In genomic region chr2:181318504-181319280, GRCh38 we compare ENCODE assay signal across 18 cellular contexts.
"Had no signal": no experiment of that assay in that cellular context is flagged by ENCODE, and none has a peak within 500 bp of the region (broad histone marks: within the 10 kb centered on the region; RNA-seq: fewer than 3 reads in every experiment).

No MANE protein-coding gene starts in this region.

- H3K36me3 ChIP-seq: esophagus muscularis mucosa, gastrocnemius medialis, heart right ventricle, ovary, right atrium auricular region, sigmoid colon had no signal

- DNase-seq: effector memory CD8-positive, alpha-beta T cell; gastrocnemius medialis; heart right ventricle; hypothalamus; kidney glomerular epithelial cell; mammary epithelial cell; natural killer cell; nucleus accumbens; ovary; sigmoid colon; stimulated activated naive CD4-positive, alpha-beta T cell had no signal

- H3K27ac ChIP-seq: epithelial cell of prostate, esophagus muscularis mucosa, gastrocnemius medialis, heart right ventricle, ovary, right atrium auricular region, sigmoid colon, skin epidermis had no signal

- H3K4me3 Mint-ChIP-seq: dendritic cell treated with granulocyte-macrophage colony-stimulating factor and Interleukin-4, amounts not matched to agents 40 ng/mL and 50 ng/mL, for 4 days; effector memory CD8-positive, alpha-beta T cell; mesothelial cell of epicardium; natural killer cell; neural crest cell had no signal

- H3K27me3 ChIP-seq: esophagus muscularis mucosa, gastrocnemius medialis, heart right ventricle, ovary, right atrium auricular region, sigmoid colon had no signal

- H3K4me3 ChIP-seq: esophagus muscularis mucosa, gastrocnemius medialis, heart right ventricle, ovary, right atrium auricular region, sigmoid colon, skin epidermis had no signal

- H3K4me1 ChIP-seq: esophagus muscularis mucosa, gastrocnemius medialis, heart right ventricle, right atrium auricular region, sigmoid colon had no signal

- H3K27ac Mint-ChIP-seq: dendritic cell treated with granulocyte-macrophage colony-stimulating factor and Interleukin-4, amounts not matched to agents 40 ng/mL and 50 ng/mL, for 4 days; effector memory CD8-positive, alpha-beta T cell; mesothelial cell of epicardium; natural killer cell had no signal

- H3K9me3 Mint-ChIP-seq: dendritic cell treated with granulocyte-macrophage colony-stimulating factor and Interleukin-4, amounts not matched to agents 40 ng/mL and 50 ng/mL, for 4 days; effector memory CD8-positive, alpha-beta T cell; mesothelial cell of epicardium; natural killer cell; neural crest cell had no signal

- H3K9me3 ChIP-seq: esophagus muscularis mucosa, gastrocnemius medialis, heart right ventricle, ovary, right atrium auricular region, sigmoid colon had no signal

- H3K27me3 Mint-ChIP-seq: dendritic cell treated with granulocyte-macrophage colony-stimulating factor and Interleukin-4, amounts not matched to agents 40 ng/mL and 50 ng/mL, for 4 days; effector memory CD8-positive, alpha-beta T cell had no signal

- H3K36me3 Mint-ChIP-seq: mesothelial cell of epicardium had no signal

- ATAC-seq: effector memory CD8-positive, alpha-beta T cell; gastrocnemius medialis; heart right ventricle; natural killer cell had no signal
